Comparison of ENCODE assay signal across 14 cellular contexts in genomic region chr1:169012416-169012815, GRCh38.
A peak's percentile ranks its signal among the peaks of the same experiment; 100 is the strongest.
DNase-seq lines count a peak whose midpoint lies in the region; ATAC-seq and TF ChIP-seq lines count a peak whose summit lies in the region.
"Had no signal": no experiment of that assay in that cellular context is flagged by ENCODE, and none has a peak within 500 bp of the region (broad histone marks: within the 10 kb centered on the region; RNA-seq: fewer than 3 reads in every experiment).

No MANE protein-coding gene starts in this region.

- ATAC-seq in GM18870 (IDR thresholded peaks at IDR 0.05; ENCODE audit: unreplicated experiment), result peak; percentile 66
- peak; percentile 73 for ATAC-seq in GM21786 (IDR thresholded peaks at IDR 0.05; ENCODE audit: unreplicated experiment)
- peak; percentile 61 for ATAC-seq in HG03196 (IDR thresholded peaks at IDR 0.05; ENCODE audit: unreplicated experiment)
- no peak for ATAC-seq in SK-N-SH treated with all-trans-retinoic acid at 6 μM for 48 hours

- CTCF ChIA-PET in GM10248 (lab: Yijun Ruan, JAX), result no interaction called here

- DNase-seq in GM10248 (ENCODE audit: extremely low spot score) (peak; percentile 44), medulla oblongata (ENCODE audit: extremely low spot score) (no peak), mesenteric fat pad (ENCODE audit: low spot score) (no peak), substantia nigra (lab: John Stamatoyannopoulos, UW) (no peak)
- DNase-seq: activated CD4-positive, CD25-positive, alpha-beta regulatory T cell treated with anti-CD3 and anti-CD28 coated beads, Interleukin-2, amount 50 U/mL, for 72 hours; islet precursor cell; NCI-H526 treated with DMSO at 0.1 percent for 48 hours; sigmoid colon; SK-N-SH; transverse colon had no signal

- TF ChIP-seq CTCF in GM10248 (IDR thresholded peaks at IDR 0.05; ENCODE audit: control extremely low read depth, extremely low read depth, low read depth, missing control alignments), result no peak

- POLR2A ChIA-PET in GM10248 (lab: Yijun Ruan, JAX), result no interaction called here

- no peak overlapping the region for H3K27ac ChIP-seq in substantia nigra (ENCODE audit: low read depth, low read length, poor library complexity, severe bottlenecking)
- H3K27ac ChIP-seq: sigmoid colon, transverse colon had no signal

TF ChIP-seq in SK-N-SH treated with all-trans-retinoic acid at 6 μM for 48 hours, 23 proteins besides CTCF, POLR2A, EP300 and RAD21:
- no peak for TF ChIP-seq POU6F1 (CRISPR knock-in tag; IDR thresholded peaks at IDR 0.05; ENCODE audit: borderline replicate concordance, low read depth)
- no peak for TF ChIP-seq ESRRG (CRISPR knock-in tag; IDR thresholded peaks at IDR 0.05)
- no peak for TF ChIP-seq ARNTL (CRISPR knock-in tag; IDR thresholded peaks at IDR 0.05; ENCODE audit: borderline replicate concordance, low read depth)
- TF ChIP-seq ZNF70 (CRISPR knock-in tag; IDR thresholded peaks at IDR 0.05), result no peak
- TF ChIP-seq, protein P1, sequence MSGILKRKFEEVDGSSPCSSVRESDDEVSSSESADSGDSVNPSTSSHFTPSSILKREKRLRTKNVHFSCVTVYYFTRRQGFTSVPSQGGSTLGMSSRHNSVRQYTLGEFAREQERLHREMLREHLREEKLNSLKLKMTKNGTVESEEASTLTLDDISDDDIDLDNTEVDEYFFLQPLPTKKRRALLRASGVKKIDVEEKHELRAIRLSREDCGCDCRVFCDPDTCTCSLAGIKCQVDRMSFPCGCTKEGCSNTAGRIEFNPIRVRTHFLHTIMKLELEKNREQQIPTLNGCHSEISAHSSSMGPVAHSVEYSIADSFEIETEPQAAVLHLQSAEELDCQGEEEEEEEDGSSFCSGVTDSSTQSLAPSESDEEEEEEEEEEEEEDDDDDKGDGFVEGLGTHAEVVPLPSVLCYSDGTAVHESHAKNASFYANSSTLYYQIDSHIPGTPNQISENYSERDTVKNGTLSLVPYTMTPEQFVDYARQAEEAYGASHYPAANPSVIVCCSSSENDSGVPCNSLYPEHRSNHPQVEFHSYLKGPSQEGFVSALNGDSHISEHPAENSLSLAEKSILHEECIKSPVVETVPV (CRISPR knock-in tag; IDR thresholded peaks at IDR 0.05), result no peak
TF ChIP-seq in SK-N-SH treated with all-trans-retinoic acid at 6 μM for 48 hours: peak in this region for 0.
